ENCODE assay signal across 9 cellular contexts in the genomic region with DNA sequence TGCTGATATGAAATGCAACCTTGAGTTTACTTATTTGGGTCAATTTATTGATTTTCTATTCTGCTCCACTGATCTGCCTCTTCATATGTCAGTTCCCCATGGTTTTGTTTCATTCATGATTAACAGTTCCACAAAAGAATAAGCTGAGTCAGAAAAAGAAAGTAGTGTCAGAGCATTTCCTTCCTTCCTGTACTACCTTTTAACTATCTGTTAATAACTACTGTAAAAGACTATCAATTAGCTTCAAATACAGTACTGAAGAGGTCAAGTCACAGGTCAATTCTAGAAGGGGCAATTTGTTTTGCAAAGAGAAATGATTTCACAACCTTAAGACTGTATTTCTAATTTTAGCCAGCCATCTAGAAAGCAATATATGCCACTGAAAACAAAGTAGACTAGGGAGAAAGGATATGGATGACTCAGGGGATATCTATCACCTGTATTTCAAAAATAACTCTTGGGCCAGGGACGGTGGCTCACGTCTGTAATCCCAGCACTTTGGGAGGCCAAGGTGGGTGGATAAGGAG.
DNase-seq lines count a peak whose midpoint lies in the region; ATAC-seq, FAIRE-seq and TF ChIP-seq lines count a peak whose summit lies in the region.
"Had no signal": no experiment of that assay in that cellular context is flagged by ENCODE, and none has a peak within 500 bp of the region (broad histone marks: within the 10 kb centered on the region; RNA-seq: fewer than 3 reads in every experiment).

No MANE protein-coding gene starts in this region.

- H3K9ac ChIP-seq in HepG2 (ENCODE audit: insufficient read depth, low read depth, low read length): no peak overlapping the region
- H3K9ac ChIP-seq in colonic mucosa (ENCODE audit: low read depth in 2 of 2, low read length in 2 of 2): no peak overlapping the region

- H2AFZ ChIP-seq in HepG2 (ENCODE audit: low read length): no peak overlapping the region

- peak; percentile 83 for ATAC-seq in GM18867 (IDR thresholded peaks at IDR 0.05; ENCODE audit: unreplicated experiment)
- ATAC-seq in GM21737 (IDR thresholded peaks at IDR 0.05; ENCODE audit: unreplicated experiment): peak; percentile 70
- ATAC-seq in HG03571 (IDR thresholded peaks at IDR 0.05; ENCODE audit: unreplicated experiment): peak; percentile 81
- ATAC-seq in HepG2: no peak
- no peak for ATAC-seq in activated CD4-positive, CD25-positive, alpha-beta regulatory T cell treated with anti-CD3 and anti-CD28 coated beads, Interleukin-2, amount 50 U/mL, for 24 hours

- no peak for TF ChIP-seq POLR2A in HepG2 (IDR thresholded peaks at IDR 0.05; ENCODE audit: insufficient read depth in 1 of 2, low read depth in 2 of 2, low read length in 2 of 2)
- TF ChIP-seq POLR2A in adrenal gland (IDR thresholded peaks at IDR 0.05): no peak

- FAIRE-seq in HepG2 (lab: Jason Lieb, UNC): no peak

- intact Hi-C loops in HepG2 (cut with micrococcal nuclease; ENCODE audit: unreplicated experiment): no loop called here
- intact Hi-C loops in colonic mucosa (cut with DNase I): no loop called here
- intact Hi-C loops in adrenal gland (cut with DNase I): no loop called here

- BruUV-seq in HepG2 (replicated peaks; lab: Mats Ljungman, UMichigan): no TSS peak

- no peaks in the 10 kb centered on the region for H4K20me1 ChIP-seq in HepG2 (ENCODE audit: insufficient read depth, low read length)

- H3K4me3 ChIP-seq in HepG2 (replicated peaks in 1 of 3; ENCODE audit: insufficient read depth in 1 of 3, low read depth in 2 of 3, low read length in 3 of 3) (no peak overlapping the region), colonic mucosa (no peak overlapping the region), adrenal gland (no peak overlapping the region)

- WGBS in HepG2 (ENCODE audit: low lambda C conversion rate): 96% methylated on average over 2 of the region's 2 CpGs
- WGBS in adrenal gland, 4 donors: 18 to 52% (median 25%) methylated on average over 2 of the region's 2 CpGs

- POLR2A ChIA-PET in HepG2 (lab: Yijun Ruan, JAX): no interaction called here

- no peaks in the 10 kb centered on the region for H3K36me3 ChIP-seq in HepG2 (replicated peaks in 1 of 2; ENCODE audit: control insufficient read depth in 1 of 2, insufficient read depth in 2 of 2, low read length in 2 of 2)
- H3K36me3 ChIP-seq in colonic mucosa: no peaks in the 10 kb centered on the region
- no peaks in the 10 kb centered on the region for H3K36me3 ChIP-seq in adrenal gland (replicated peaks in 1 of 2)

- H3K27ac ChIP-seq in HepG2 (ENCODE audit: extremely low read length, insufficient read depth, low read length) (no peak overlapping the region), colonic mucosa (no peak overlapping the region), adrenal gland (peak overlapping the region in 1 of 5 donors; percentile 14)

- no peak overlapping the region for H3K4me2 ChIP-seq in HepG2 (ENCODE audit: low read depth, low read length)

- no peaks in the 10 kb centered on the region for H3K79me2 ChIP-seq in HepG2 (ENCODE audit: insufficient read depth, low read length)

- H3K4me1 ChIP-seq in HepG2 (ENCODE audit: insufficient read depth, low read length): peaks cover 6% of the 10 kb centered on the region; the same call in 1 of the 2 replicates
- H3K4me1 ChIP-seq in colonic mucosa: no peaks in the 10 kb centered on the region
- peaks cover 7 to 26% of the 10 kb centered on the region in 2 donors for H3K4me1 ChIP-seq in adrenal gland (replicated peaks in 1 of 2)

- H3K27me3 ChIP-seq in HepG2 (ENCODE audit: control insufficient read depth in 1 of 2, insufficient read depth in 2 of 2, low read length in 2 of 2) (no peaks in the 10 kb centered on the region), colonic mucosa (no peaks in the 10 kb centered on the region), adrenal gland (no peaks in the 10 kb centered on the region)

- no peak for TF ChIP-seq RAD21 in HepG2 (CRISPR knock-in tag; IDR thresholded peaks at IDR 0.05)

- no peak for DNase-seq in HepG2 (ENCODE audit: low spot score)
- no peak for DNase-seq in colonic mucosa
- no peak for DNase-seq in adrenal gland
- DNase-seq in AG20443 (ENCODE audit: low spot score): no peak
- DNase-seq: activated gamma-delta T cell had no signal

- no peak for TF ChIP-seq EP300 in HepG2 (IDR thresholded peaks at IDR 0.05; ENCODE audit: low read depth in 2 of 2, low read length in 2 of 2)
- TF ChIP-seq EP300 in HepG2 (CRISPR knock-in tag; IDR thresholded peaks at IDR 0.05; ENCODE audit: borderline replicate concordance): no peak

- H3K9me3 ChIP-seq in HepG2 (ENCODE audit: low read length): no peaks in the 10 kb centered on the region
- no peaks in the 10 kb centered on the region for H3K9me3 ChIP-seq in colonic mucosa
- H3K9me3 ChIP-seq in adrenal gland (replicated peaks in 1 of 3): no peaks in the 10 kb centered on the region

- in situ Hi-C loops in HepG2 (cut with HindIII; ENCODE audit: extremely low pct_ligation_motif_present, low pct_unique_long_range_greater_than_20kb): no loop called here

- TF ChIP-seq CTCF in HepG2 (CRISPR knock-in tag; IDR thresholded peaks at IDR 0.05) (no peak), colonic mucosa (IDR thresholded peaks at IDR 0.05) (no peak), adrenal gland (IDR thresholded peaks at IDR 0.05) (no peak)

- CTCF ChIA-PET in HepG2 (lab: Yijun Ruan, JAX; ENCODE audit: low intra/inter-chr PET ratio, low total read pairs): no interaction called here

TF ChIP-seq in HepG2, 621 proteins besides CTCF, POLR2A, EP300 and RAD21:
- no peak for TF ChIP-seq REXO4 (CRISPR knock-in tag; IDR thresholded peaks at IDR 0.05; ENCODE audit: borderline replicate concordance)
- TF ChIP-seq IKZF1 (IDR thresholded peaks at IDR 0.05): no peak
- TF ChIP-seq, protein P1, sequence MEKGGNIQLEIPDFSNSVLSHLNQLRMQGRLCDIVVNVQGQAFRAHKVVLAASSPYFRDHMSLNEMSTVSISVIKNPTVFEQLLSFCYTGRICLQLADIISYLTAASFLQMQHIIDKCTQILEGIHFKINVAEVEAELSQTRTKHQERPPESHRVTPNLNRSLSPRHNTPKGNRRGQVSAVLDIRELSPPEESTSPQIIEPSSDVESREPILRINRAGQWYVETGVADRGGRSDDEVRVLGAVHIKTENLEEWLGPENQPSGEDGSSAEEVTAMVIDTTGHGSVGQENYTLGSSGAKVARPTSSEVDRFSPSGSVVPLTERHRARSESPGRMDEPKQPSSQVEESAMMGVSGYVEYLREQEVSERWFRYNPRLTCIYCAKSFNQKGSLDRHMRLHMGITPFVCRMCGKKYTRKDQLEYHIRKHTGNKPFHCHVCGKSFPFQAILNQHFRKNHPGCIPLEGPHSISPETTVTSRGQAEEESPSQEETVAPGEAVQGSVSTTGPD (CRISPR knock-in tag; IDR thresholded peaks at IDR 0.05): no peak
- TF ChIP-seq MAFK (conservative IDR thresholded peaks at IDR 0.05 in 1 of 2, IDR thresholded peaks at IDR 0.05 in 1 of 2; ENCODE audit: low read length in 2 of 2): peak in 1 of 2 experiments; percentile 28; a peak in 1 of 4 replicates
- no peak for TF ChIP-seq NFYC (CRISPR knock-in tag; IDR thresholded peaks at IDR 0.05)
- TF ChIP-seq, protein P2, sequence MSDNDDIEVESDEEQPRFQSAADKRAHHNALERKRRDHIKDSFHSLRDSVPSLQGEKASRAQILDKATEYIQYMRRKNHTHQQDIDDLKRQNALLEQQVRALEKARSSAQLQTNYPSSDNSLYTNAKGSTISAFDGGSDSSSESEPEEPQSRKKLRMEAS (IDR thresholded peaks at IDR 0.05): no peak
- TF ChIP-seq KAT2B (IDR thresholded peaks at IDR 0.05; ENCODE audit: borderline replicate concordance, low read depth, low read length): peak; percentile 77
- no peak for TF ChIP-seq ATAD3A (CRISPR knock-in tag; IDR thresholded peaks at IDR 0.05)
- TF ChIP-seq MTF2 (CRISPR knock-in tag; IDR thresholded peaks at IDR 0.05; ENCODE audit: borderline replicate concordance): no peak
- no peak for TF ChIP-seq ZNF263 (CRISPR knock-in tag; IDR thresholded peaks at IDR 0.05)
- TF ChIP-seq WIZ (CRISPR knock-in tag; IDR thresholded peaks at IDR 0.05): no peak

Comparison
In these comparisons a context has a peak if more than half of its experiments do, and no peak if none do; other contexts are left out.
1. ATAC-seq: peak in GM18867 (single experiment), GM21737 (single experiment) and HG03571 (single experiment); none in HepG2 (single experiment) and activated CD4-positive, CD25-positive, alpha-beta regulatory T cell treated with anti-CD3 and anti-CD28 coated beads, Interleukin-2, amount 50 U/mL, for 24 hours (0 of 2).